In genomic region chr2:136115183-136115751, GRCh38 we compare ENCODE assay signal across 11 cellular contexts. TPM values are rescaled to one million over a fixed set of nuclear protein-coding genes. Genes with fewer than 3 reads are reported as not detected.
A peak's percentile ranks its signal among the peaks of the same experiment; 100 is the strongest.
DNase-seq lines count a peak whose midpoint lies in the region; ATAC-seq and TF ChIP-seq lines count a peak whose summit lies in the region.
"Had no signal": no experiment of that assay in that cellular context is flagged by ENCODE, and none has a peak within 500 bp of the region (broad histone marks: within the 10 kb centered on the region; RNA-seq: fewer than 3 reads in every experiment).

No MANE protein-coding gene starts in this region.

- H3K27me3 Mint-ChIP-seq in activated CD4-positive, alpha-beta T cell treated with anti-CD3 and anti-CD28 coated beads, Interleukin-2, amount 10 ng/mL, durations not matched to agents 24 days and 14 days = peaks cover 8% of the 10 kb centered on the region
- peaks cover 11% of the 10 kb centered on the region for H3K27me3 Mint-ChIP-seq in endothelial cell (ENCODE audit: unreplicated experiment)
- no peaks in the 10 kb centered on the region for H3K27me3 Mint-ChIP-seq in stimulated activated memory B cell treated with anti-CD40 and anti-IgM and Interleukin-4, amounts not matched to agents 10 μg/mL and 1 μg/mL and 100 μg/mL, for 72 hours

- TF ChIP-seq POLR2A in Peyer's patch (IDR thresholded peaks at IDR 0.05) = no peak

- H3K36me3 Mint-ChIP-seq in activated CD4-positive, alpha-beta T cell treated with anti-CD3 and anti-CD28 coated beads, Interleukin-2, amount 10 ng/mL, durations not matched to agents 24 days and 14 days (ENCODE audit: low read depth) = peaks cover 39% of the 10 kb centered on the region
- H3K36me3 Mint-ChIP-seq in endothelial cell (ENCODE audit: low read depth, unreplicated experiment) = peaks cover 30% of the 10 kb centered on the region
- peaks cover 47% of the 10 kb centered on the region for H3K36me3 Mint-ChIP-seq in stimulated activated memory B cell treated with anti-CD40 and anti-IgM and Interleukin-4, amounts not matched to agents 10 μg/mL and 1 μg/mL and 100 μg/mL, for 72 hours

- H3K27me3 ChIP-seq in Peyer's patch = no peaks in the 10 kb centered on the region
- H3K27me3 ChIP-seq: adrenal gland had no signal

- peak overlapping the region; percentile 98 for H3K4me3 Mint-ChIP-seq in activated CD4-positive, alpha-beta T cell treated with anti-CD3 and anti-CD28 coated beads, Interleukin-2, amount 10 ng/mL, durations not matched to agents 24 days and 14 days
- H3K4me3 Mint-ChIP-seq in endothelial cell (ENCODE audit: unreplicated experiment) = peak overlapping the region; percentile 95
- peak overlapping the region; percentile 95 for H3K4me3 Mint-ChIP-seq in stimulated activated memory B cell treated with anti-CD40 and anti-IgM and Interleukin-4, amounts not matched to agents 10 μg/mL and 1 μg/mL and 100 μg/mL, for 72 hours

- peak overlapping the region; percentile 86 for H3K27ac Mint-ChIP-seq in activated CD4-positive, alpha-beta T cell treated with anti-CD3 and anti-CD28 coated beads, Interleukin-2, amount 10 ng/mL, durations not matched to agents 24 days and 14 days
- H3K27ac Mint-ChIP-seq in endothelial cell (ENCODE audit: unreplicated experiment) = peak overlapping the region; percentile 30
- H3K27ac Mint-ChIP-seq in stimulated activated memory B cell treated with anti-CD40 and anti-IgM and Interleukin-4, amounts not matched to agents 10 μg/mL and 1 μg/mL and 100 μg/mL, for 72 hours = peak overlapping the region; percentile 95

- H3K4me3 ChIP-seq in Peyer's patch = peak overlapping the region; percentile 65 to 83 (median 74)
- H3K4me3 ChIP-seq: HAP-1 had no signal

- peak; percentile 67 for DNase-seq in activated CD4-positive, alpha-beta T cell treated with anti-CD3 and anti-CD28 coated beads, Interleukin-2, amount 10 ng/mL, durations not matched to agents 24 days and 14 days
- DNase-seq in activated CD4-positive, alpha-beta T cell treated with anti-CD3 and anti-CD28 coated beads, Interleukin-2, amount 50 U/mL, for 4 hours = no peak
- DNase-seq in Peyer's patch (peak in 2 of 3 donors; percentile 61 to 76), endothelial cell (ENCODE audit: low spot score) (no peak), HUDEP-2 (lab: John Stamatoyannopoulos, UW; ENCODE audit: unreplicated experiment in 76 of 76) (no peak)
- DNase-seq in effector CD8-positive, alpha-beta T cell (lab: John Stamatoyannopoulos, UW) = no peak

- peak overlapping the region in 3 of 4 donors; percentile 35 to 99 (median 93) for H3K27ac ChIP-seq in Peyer's patch
- H3K27ac ChIP-seq: adrenal gland had no signal

- peaks cover 0 to 14% (median 0%) of the 10 kb centered on the region in 3 donors for H3K36me3 ChIP-seq in Peyer's patch
- H3K36me3 ChIP-seq: HAP-1 had no signal

- H3K9me3 Mint-ChIP-seq in activated CD4-positive, alpha-beta T cell treated with anti-CD3 and anti-CD28 coated beads, Interleukin-2, amount 10 ng/mL, durations not matched to agents 24 days and 14 days = no peaks in the 10 kb centered on the region
- H3K9me3 Mint-ChIP-seq in endothelial cell (ENCODE audit: unreplicated experiment) = no peaks in the 10 kb centered on the region
- no peaks in the 10 kb centered on the region for H3K9me3 Mint-ChIP-seq in stimulated activated memory B cell treated with anti-CD40 and anti-IgM and Interleukin-4, amounts not matched to agents 10 μg/mL and 1 μg/mL and 100 μg/mL, for 72 hours

- ATAC-seq in stimulated activated memory B cell treated with anti-CD40 and anti-IgM and Interleukin-4, amounts not matched to agents 10 μg/mL and 1 μg/mL and 100 μg/mL, for 72 hours = no peak
- ATAC-seq in HG03280 (IDR thresholded peaks at IDR 0.05; ENCODE audit: unreplicated experiment) = no peak
- ATAC-seq: PC-3 had no signal

- peaks cover 51% of the 10 kb centered on the region for H3K4me1 Mint-ChIP-seq in activated CD4-positive, alpha-beta T cell treated with anti-CD3 and anti-CD28 coated beads, Interleukin-2, amount 10 ng/mL, durations not matched to agents 24 days and 14 days
- H3K4me1 Mint-ChIP-seq in endothelial cell (ENCODE audit: unreplicated experiment) = peaks cover 40% of the 10 kb centered on the region
- peaks cover 54% of the 10 kb centered on the region for H3K4me1 Mint-ChIP-seq in stimulated activated memory B cell treated with anti-CD40 and anti-IgM and Interleukin-4, amounts not matched to agents 10 μg/mL and 1 μg/mL and 100 μg/mL, for 72 hours

- H3K4me1 ChIP-seq in Peyer's patch = peaks cover 0 to 25% (median 8%) of the 10 kb centered on the region in 4 donors

- TF ChIP-seq CTCF in Peyer's patch (IDR thresholded peaks at IDR 0.05) (no peak), endothelial cell (IDR thresholded peaks at IDR 0.05; ENCODE audit: unreplicated experiment) (no peak)

- H3K9me3 ChIP-seq in Peyer's patch = no peaks in the 10 kb centered on the region
- H3K9me3 ChIP-seq: adrenal gland, HAP-1 had no signal

- intact Hi-C loops in activated CD4-positive, alpha-beta T cell treated with anti-CD3 and anti-CD28 coated beads, Interleukin-2, amount 10 ng/mL, durations not matched to agents 24 days and 14 days (cut with micrococcal nuclease) = loop anchor here (5.0 kb wide), 4 partner anchors 247 to 1198 kb away; partner anchors contain the start of genes CCNT2, R3HDM1 and ZRANB3

RNA-seq across cellular contexts. Expression of gene CXCR4, which starts 2.7 kb away (rescaled TPM):
- total RNA-seq in activated CD4-positive, alpha-beta T cell treated with anti-CD3 and anti-CD28 coated beads, Interleukin-2, amount 10 ng/mL, durations not matched to agents 24 days and 14 days = 88.8 and 92.7 TPM in 2 replicates
- total RNA-seq in Peyer's patch (100 to 1,000 TPM in 1 of 4 donors, 10 to 100 TPM in 2, 1 to 10 TPM in 1; 4.9 to 446 (median 22.2) TPM), endothelial cell (ENCODE audit: unreplicated experiment) (255 TPM)

Comparison
In these comparisons a context has a peak if more than half of its experiments do, and no peak if none do; other contexts are left out.
1. DNase-seq: peak in activated CD4-positive, alpha-beta T cell treated with anti-CD3 and anti-CD28 coated beads, Interleukin-2, amount 10 ng/mL, durations not matched to agents 24 days and 14 days (single experiment) and Peyer's patch (2 of 3); none in activated CD4-positive, alpha-beta T cell treated with anti-CD3 and anti-CD28 coated beads, Interleukin-2, amount 50 U/mL, for 4 hours (0 of 2), endothelial cell (single experiment), effector CD8-positive, alpha-beta T cell (single experiment) and HUDEP-2 (0 of 76).
2. H3K27ac Mint-ChIP-seq: peak in every context shown above with its lines; median percentile 95 in stimulated activated memory B cell treated with anti-CD40 and anti-IgM and Interleukin-4, amounts not matched to agents 10 μg/mL and 1 μg/mL and 100 μg/mL, for 72 hours; 86 in activated CD4-positive, alpha-beta T cell treated with anti-CD3 and anti-CD28 coated beads, Interleukin-2, amount 10 ng/mL, durations not matched to agents 24 days and 14 days; 30 in endothelial cell.
3. Peak in every context shown above with its lines, with median percentiles within 50 percentile points of each other: H3K4me3 Mint-ChIP-seq.